ENCODE assay signal across 1 cellular context in genomic region chr6:52419809-52420667, GRCh38.
TF ChIP-seq lines count a peak whose summit lies in the region.

Gene EFHC1, plus strand, starts transcription at chr6:52420342. Its CDS starts 69 bp downstream, at chr6:52420411.

TF ChIP-seq in K562, 482 proteins besides CTCF, POLR2A, EP300 and RAD21 (continued from another document and continues in another):
- TF ChIP-seq SPI1 (IDR thresholded peaks at IDR 0.05; ENCODE audit: borderline replicate concordance, low read depth, low read length) = peak; percentile 25; the same call in 1 of the 2 replicates
- no peak for TF ChIP-seq ZNF232 (CRISPR knock-in tag; IDR thresholded peaks at IDR 0.05)
- TF ChIP-seq THRA (IDR thresholded peaks at IDR 0.05) = no peak
- TF ChIP-seq MXI1 (IDR thresholded peaks at IDR 0.05; ENCODE audit: low read depth, low read length) = peak; percentile 99
- TF ChIP-seq OTX1 (CRISPR knock-in tag; IDR thresholded peaks at IDR 0.05) = no peak; the same call in 1 of the 2 replicates
- TF ChIP-seq USF2 (CRISPR knock-in tag; IDR thresholded peaks at IDR 0.05) = no peak
- TF ChIP-seq ZNF174 (CRISPR knock-in tag; IDR thresholded peaks at IDR 0.05) = no peak
- no peak for TF ChIP-seq ZNF318 (IDR thresholded peaks at IDR 0.05; ENCODE audit: borderline replicate concordance in 1 of 2, low read depth in 1 of 2)
- peak; percentile 84 for TF ChIP-seq RBBP5 (IDR thresholded peaks at IDR 0.05; ENCODE audit: borderline replicate concordance, insufficient read depth, low read length, poor library complexity, severe bottlenecking)
- TF ChIP-seq JUNB (CRISPR knock-in tag; conservative IDR thresholded peaks at IDR 0.05) = no peak
- peak; percentile 67; the same call in 1 of the 2 replicates for TF ChIP-seq TFAP4 (CRISPR knock-in tag; IDR thresholded peaks at IDR 0.05; ENCODE audit: borderline replicate concordance)
- no peak for TF ChIP-seq KAT7 (CRISPR knock-in tag; IDR thresholded peaks at IDR 0.05; ENCODE audit: borderline replicate concordance)
- TF ChIP-seq TRIM28 (IDR thresholded peaks at IDR 0.05) = no peak
- no peak for TF ChIP-seq ZKSCAN3 (CRISPR knock-in tag; IDR thresholded peaks at IDR 0.05)
- TF ChIP-seq ZNF274 (IDR thresholded peaks at IDR 0.05; ENCODE audit: borderline replicate concordance, low read depth, low read length) = no peak
- TF ChIP-seq NKRF (IDR thresholded peaks at IDR 0.05; ENCODE audit: borderline replicate concordance) = peak; percentile 88
- no peak for TF ChIP-seq DNMT1 (IDR thresholded peaks at IDR 0.05)
- TF ChIP-seq KHSRP (IDR thresholded peaks at IDR 0.05) = no peak
- peak; percentile 97 for TF ChIP-seq RBM25 (IDR thresholded peaks at IDR 0.05; ENCODE audit: low read depth, low read length, severe bottlenecking)
- TF ChIP-seq PURB (CRISPR knock-in tag; IDR thresholded peaks at IDR 0.05; ENCODE audit: low read depth) = no peak
- TF ChIP-seq NFATC3 (IDR thresholded peaks at IDR 0.05) = no peak
- TF ChIP-seq CBX5 (IDR thresholded peaks at IDR 0.05; ENCODE audit: borderline replicate concordance, low read depth) = no peak
- peak in 1 of 2 experiments; percentile 90; a peak in 2 of 4 replicates for TF ChIP-seq CSDE1 (IDR thresholded peaks at IDR 0.05)
- TF ChIP-seq NBN (IDR thresholded peaks at IDR 0.05; ENCODE audit: low read depth) = no peak
- peak; percentile 87 for TF ChIP-seq NEUROD1 (IDR thresholded peaks at IDR 0.05; ENCODE audit: borderline replicate concordance, low read depth, low read length, partially characterized antibody)
- TF ChIP-seq SUPT5H (IDR thresholded peaks at IDR 0.05) = peak; percentile 91
- no peak for TF ChIP-seq STAG1 (CRISPR knock-in tag; IDR thresholded peaks at IDR 0.05; ENCODE audit: borderline replicate concordance)
- TF ChIP-seq ZNF3 (CRISPR knock-in tag; IDR thresholded peaks at IDR 0.05) = no peak
- peak in 1 of 2 experiments; percentile 92; a peak in 2 of 4 replicates for TF ChIP-seq RCOR1 (IDR thresholded peaks at IDR 0.05; ENCODE audit: borderline replicate concordance in 1 of 2, low read depth in 2 of 2, low read length in 2 of 2)
- no peak for TF ChIP-seq CHD7 (IDR thresholded peaks at IDR 0.05; ENCODE audit: low read depth, low read length)
- no peak for TF ChIP-seq POLR3G (IDR thresholded peaks at IDR 0.05; ENCODE audit: extremely low read depth, insufficient read length, insufficient replicate concordance)
- TF ChIP-seq NR1H2 (CRISPR knock-in tag; IDR thresholded peaks at IDR 0.05) = no peak
- no peak for TF ChIP-seq MEF2A (IDR thresholded peaks at IDR 0.05; ENCODE audit: control insufficient read depth, low read depth, low read length)
- peak; percentile 49; the same call in 1 of the 2 replicates for TF ChIP-seq ILF3 (IDR thresholded peaks at IDR 0.05; ENCODE audit: borderline replicate concordance)
- no peak for TF ChIP-seq MTA2 (IDR thresholded peaks at IDR 0.05; ENCODE audit: low read depth)
